ENCODE assay signal across 1 cellular context in the genomic region with DNA sequence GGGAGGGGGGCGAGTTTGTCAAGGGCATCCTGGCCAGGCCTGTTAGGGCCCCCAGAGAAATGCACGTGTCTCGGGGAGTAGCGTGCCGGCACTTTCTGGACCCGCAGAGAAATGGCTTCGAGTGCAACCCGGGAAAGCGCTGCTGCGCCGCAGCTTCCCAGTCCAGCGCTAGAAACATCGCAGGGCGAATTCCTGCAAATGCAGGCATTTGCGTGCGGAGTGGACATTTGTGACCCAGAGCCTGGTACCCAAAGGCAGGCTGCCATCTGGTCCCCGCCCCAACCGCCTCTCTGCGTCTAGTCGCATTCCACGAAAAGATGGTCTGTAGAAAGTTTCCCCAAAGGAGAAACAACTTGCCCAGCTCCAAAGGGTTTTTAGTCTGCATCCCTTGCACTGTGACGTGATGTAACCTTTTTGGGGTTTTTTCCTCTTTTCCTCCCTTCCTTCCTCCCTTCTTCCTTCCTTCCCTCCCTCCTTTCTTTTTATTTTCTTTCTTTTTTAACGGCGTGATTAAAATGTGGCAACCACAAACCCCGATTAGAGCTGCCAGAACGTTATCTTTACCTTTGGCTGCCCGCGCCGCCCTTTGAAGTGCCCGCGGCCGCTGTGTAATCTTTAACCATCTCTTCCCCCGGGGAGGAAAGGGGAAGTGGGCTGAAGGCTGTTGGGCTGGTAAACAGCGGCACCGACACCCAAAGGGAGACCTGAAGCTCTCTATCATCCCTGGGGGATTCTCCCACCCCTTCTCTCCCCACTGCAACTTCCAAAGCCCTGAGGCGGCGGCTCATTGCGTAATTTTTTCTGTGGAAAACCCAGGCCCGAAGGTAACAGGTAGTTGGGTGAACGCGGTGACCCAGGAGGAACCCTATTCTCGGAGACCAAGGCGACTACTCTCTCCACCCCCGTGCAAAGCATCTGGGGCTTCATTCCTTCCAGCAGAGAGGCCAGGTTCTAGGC.
TF ChIP-seq lines count a peak whose summit lies in the region.

No MANE protein-coding gene starts in this region.

TF ChIP-seq in HepG2, 621 proteins besides CTCF, POLR2A, EP300 and RAD21 (continued from another document and continues in another):
- TF ChIP-seq ATF3 (CRISPR knock-in tag; IDR thresholded peaks at IDR 0.05) (peak; percentile 59), FLYWCH1 (CRISPR knock-in tag; IDR thresholded peaks at IDR 0.05) (no peak), FOXJ3 (CRISPR knock-in tag; IDR thresholded peaks at IDR 0.05; ENCODE audit: borderline replicate concordance) (peak; percentile 87; the same call in 1 of the 2 replicates), IKZF1 (IDR thresholded peaks at IDR 0.05) (no peak), PBX3 (CRISPR knock-in tag; IDR thresholded peaks at IDR 0.05; ENCODE audit: borderline replicate concordance) (no peak), YEATS4 (CRISPR knock-in tag; IDR thresholded peaks at IDR 0.05; ENCODE audit: borderline replicate concordance) (0 out of 2 replicates have a peak, but pooled peaks have one; percentile 38), BHLHE40 (IDR thresholded peaks at IDR 0.05; ENCODE audit: low read length) (0 out of 2 replicates have a peak, but pooled peaks have one; percentile 21), ZNF343 (CRISPR knock-in tag; IDR thresholded peaks at IDR 0.05) (no peak), JARID2 (CRISPR knock-in tag; IDR thresholded peaks at IDR 0.05; ENCODE audit: insufficient replicate concordance) (no peak), TFDP2 (CRISPR knock-in tag; IDR thresholded peaks at IDR 0.05) (peak; percentile 75; the same call in 1 of the 2 replicates), RBAK (CRISPR knock-in tag; IDR thresholded peaks at IDR 0.05) (no peak), RNF2 (conservative IDR thresholded peaks at IDR 0.05; ENCODE audit: low read depth) (no peak), RARG (CRISPR knock-in tag; IDR thresholded peaks at IDR 0.05; ENCODE audit: low read depth) (no peak), SKIL (CRISPR knock-in tag; IDR thresholded peaks at IDR 0.05; ENCODE audit: borderline replicate concordance) (peak; percentile 97), ATRX (CRISPR knock-in tag; IDR thresholded peaks at IDR 0.05; ENCODE audit: borderline replicate concordance) (no peak), PHF8 (CRISPR knock-in tag; IDR thresholded peaks at IDR 0.05) (peak; percentile 19), ZZZ3 (CRISPR knock-in tag; IDR thresholded peaks at IDR 0.05; ENCODE audit: borderline replicate concordance) (no peak), ZNF615 (CRISPR knock-in tag; IDR thresholded peaks at IDR 0.05; ENCODE audit: borderline replicate concordance) (peak; percentile 6; the same call in 1 of the 2 replicates), ZNF331 (CRISPR knock-in tag; IDR thresholded peaks at IDR 0.05) (peak; percentile 20; the same call in 1 of the 2 replicates), HNF4G (IDR thresholded peaks at IDR 0.05; ENCODE audit: borderline replicate concordance, low read depth, low read length) (peak; percentile 59; the same call in 1 of the 2 replicates), HNF4G (CRISPR knock-in tag; IDR thresholded peaks at IDR 0.05; ENCODE audit: borderline replicate concordance, low read depth) (0 out of 2 replicates have a peak, but pooled peaks have one; percentile 7), GTF3A (CRISPR knock-in tag; conservative IDR thresholded peaks at IDR 0.05) (no peak), FOXA3 (CRISPR knock-in tag; IDR thresholded peaks at IDR 0.05) (peak; percentile 91), TOE1 (CRISPR knock-in tag; IDR thresholded peaks at IDR 0.05) (no peak)
- TF ChIP-seq, protein P1, sequence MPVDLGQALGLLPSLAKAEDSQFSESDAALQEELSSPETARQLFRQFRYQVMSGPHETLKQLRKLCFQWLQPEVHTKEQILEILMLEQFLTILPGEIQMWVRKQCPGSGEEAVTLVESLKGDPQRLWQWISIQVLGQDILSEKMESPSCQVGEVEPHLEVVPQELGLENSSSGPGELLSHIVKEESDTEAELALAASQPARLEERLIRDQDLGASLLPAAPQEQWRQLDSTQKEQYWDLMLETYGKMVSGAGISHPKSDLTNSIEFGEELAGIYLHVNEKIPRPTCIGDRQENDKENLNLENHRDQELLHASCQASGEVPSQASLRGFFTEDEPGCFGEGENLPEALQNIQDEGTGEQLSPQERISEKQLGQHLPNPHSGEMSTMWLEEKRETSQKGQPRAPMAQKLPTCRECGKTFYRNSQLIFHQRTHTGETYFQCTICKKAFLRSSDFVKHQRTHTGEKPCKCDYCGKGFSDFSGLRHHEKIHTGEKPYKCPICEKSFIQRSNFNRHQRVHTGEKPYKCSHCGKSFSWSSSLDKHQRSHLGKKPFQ (CRISPR knock-in tag; IDR thresholded peaks at IDR 0.05; ENCODE audit: insufficient replicate concordance): peak; percentile 81
- TF ChIP-seq, protein P2, sequence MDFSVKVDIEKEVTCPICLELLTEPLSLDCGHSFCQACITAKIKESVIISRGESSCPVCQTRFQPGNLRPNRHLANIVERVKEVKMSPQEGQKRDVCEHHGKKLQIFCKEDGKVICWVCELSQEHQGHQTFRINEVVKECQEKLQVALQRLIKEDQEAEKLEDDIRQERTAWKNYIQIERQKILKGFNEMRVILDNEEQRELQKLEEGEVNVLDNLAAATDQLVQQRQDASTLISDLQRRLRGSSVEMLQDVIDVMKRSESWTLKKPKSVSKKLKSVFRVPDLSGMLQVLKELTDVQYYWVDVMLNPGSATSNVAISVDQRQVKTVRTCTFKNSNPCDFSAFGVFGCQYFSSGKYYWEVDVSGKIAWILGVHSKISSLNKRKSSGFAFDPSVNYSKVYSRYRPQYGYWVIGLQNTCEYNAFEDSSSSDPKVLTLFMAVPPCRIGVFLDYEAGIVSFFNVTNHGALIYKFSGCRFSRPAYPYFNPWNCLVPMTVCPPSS (IDR thresholded peaks at IDR 0.05): no peak
- TF ChIP-seq, protein P3, sequence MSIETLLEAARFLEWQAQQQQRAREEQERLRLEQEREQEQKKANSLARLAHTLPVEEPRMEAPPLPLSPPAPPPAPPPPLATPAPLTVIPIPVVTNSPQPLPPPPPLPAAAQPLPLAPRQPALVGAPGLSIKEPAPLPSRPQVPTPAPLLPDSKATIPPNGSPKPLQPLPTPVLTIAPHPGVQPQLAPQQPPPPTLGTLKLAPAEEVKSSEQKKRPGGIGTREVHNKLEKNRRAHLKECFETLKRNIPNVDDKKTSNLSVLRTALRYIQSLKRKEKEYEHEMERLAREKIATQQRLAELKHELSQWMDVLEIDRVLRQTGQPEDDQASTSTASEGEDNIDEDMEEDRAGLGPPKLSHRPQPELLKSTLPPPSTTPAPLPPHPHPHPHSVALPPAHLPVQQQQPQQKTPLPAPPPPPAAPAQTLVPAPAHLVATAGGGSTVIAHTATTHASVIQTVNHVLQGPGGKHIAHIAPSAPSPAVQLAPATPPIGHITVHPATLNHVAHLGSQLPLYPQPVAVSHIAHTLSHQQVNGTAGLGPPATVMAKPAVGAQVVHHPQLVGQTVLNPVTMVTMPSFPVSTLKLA (IDR thresholded peaks at IDR 0.05): no peak
- TF ChIP-seq, protein P4, sequence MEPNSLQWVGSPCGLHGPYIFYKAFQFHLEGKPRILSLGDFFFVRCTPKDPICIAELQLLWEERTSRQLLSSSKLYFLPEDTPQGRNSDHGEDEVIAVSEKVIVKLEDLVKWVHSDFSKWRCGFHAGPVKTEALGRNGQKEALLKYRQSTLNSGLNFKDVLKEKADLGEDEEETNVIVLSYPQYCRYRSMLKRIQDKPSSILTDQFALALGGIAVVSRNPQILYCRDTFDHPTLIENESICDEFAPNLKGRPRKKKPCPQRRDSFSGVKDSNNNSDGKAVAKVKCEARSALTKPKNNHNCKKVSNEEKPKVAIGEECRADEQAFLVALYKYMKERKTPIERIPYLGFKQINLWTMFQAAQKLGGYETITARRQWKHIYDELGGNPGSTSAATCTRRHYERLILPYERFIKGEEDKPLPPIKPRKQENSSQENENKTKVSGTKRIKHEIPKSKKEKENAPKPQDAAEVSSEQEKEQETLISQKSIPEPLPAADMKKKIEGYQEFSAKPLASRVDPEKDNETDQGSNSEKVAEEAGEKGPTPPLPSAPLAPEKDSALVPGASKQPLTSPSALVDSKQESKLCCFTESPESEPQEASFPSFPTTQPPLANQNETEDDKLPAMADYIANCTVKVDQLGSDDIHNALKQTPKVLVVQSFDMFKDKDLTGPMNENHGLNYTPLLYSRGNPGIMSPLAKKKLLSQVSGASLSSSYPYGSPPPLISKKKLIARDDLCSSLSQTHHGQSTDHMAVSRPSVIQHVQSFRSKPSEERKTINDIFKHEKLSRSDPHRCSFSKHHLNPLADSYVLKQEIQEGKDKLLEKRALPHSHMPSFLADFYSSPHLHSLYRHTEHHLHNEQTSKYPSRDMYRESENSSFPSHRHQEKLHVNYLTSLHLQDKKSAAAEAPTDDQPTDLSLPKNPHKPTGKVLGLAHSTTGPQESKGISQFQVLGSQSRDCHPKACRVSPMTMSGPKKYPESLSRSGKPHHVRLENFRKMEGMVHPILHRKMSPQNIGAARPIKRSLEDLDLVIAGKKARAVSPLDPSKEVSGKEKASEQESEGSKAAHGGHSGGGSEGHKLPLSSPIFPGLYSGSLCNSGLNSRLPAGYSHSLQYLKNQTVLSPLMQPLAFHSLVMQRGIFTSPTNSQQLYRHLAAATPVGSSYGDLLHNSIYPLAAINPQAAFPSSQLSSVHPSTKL (CRISPR knock-in tag; IDR thresholded peaks at IDR 0.05): peak; percentile 94
- TF ChIP-seq, protein P5, sequence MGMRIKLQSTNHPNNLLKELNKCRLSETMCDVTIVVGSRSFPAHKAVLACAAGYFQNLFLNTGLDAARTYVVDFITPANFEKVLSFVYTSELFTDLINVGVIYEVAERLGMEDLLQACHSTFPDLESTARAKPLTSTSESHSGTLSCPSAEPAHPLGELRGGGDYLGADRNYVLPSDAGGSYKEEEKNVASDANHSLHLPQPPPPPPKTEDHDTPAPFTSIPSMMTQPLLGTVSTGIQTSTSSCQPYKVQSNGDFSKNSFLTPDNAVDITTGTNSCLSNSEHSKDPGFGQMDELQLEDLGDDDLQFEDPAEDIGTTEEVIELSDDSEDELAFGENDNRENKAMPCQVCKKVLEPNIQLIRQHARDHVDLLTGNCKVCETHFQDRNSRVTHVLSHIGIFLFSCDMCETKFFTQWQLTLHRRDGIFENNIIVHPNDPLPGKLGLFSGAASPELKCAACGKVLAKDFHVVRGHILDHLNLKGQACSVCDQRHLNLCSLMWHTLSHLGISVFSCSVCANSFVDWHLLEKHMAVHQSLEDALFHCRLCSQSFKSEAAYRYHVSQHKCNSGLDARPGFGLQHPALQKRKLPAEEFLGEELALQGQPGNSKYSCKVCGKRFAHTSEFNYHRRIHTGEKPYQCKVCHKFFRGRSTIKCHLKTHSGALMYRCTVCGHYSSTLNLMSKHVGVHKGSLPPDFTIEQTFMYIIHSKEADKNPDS (CRISPR knock-in tag; IDR thresholded peaks at IDR 0.05): no peak
